In the genomic region with DNA sequence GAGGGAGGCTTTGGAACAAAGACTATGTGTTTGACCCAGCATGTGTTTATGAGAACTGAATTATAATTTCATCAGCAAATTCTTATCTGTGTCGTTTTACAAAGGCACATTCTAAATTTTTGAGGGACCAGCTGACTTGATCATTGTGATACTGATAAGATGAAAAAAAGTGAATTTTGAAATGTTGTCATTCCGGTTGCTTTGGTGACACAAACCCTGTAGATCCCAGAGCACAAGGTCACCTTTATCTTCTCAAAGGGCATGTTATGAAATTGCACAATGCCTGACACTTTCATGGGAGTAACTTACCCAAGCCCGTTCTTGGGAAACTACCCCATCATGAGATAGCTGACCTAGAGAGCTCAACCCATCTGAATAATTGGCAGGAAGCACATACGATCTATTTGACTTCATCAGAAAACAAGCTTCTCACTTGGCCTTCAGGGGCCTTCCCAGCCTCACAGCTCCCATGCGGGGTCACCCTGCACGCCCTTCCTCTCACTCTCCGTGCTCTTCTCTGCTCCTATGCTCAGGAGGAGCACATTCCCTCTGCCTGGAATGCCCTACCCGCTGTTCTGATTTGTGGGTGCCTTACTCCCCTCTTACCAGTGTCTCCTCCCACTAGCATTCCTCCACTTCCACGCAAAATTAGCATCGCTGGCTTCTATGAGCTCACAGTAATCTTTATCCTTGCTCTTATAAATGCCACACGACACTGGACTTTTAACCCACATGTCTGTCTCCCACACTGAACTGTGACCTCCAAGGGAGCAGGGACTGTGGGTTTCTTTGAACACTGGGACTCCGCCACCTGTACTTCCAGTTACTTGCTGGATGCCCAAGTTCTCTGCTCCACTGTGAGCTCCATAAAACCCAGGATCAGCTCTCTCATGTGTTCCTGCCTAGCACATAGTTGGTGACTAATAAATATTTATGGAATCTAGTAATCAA, we compare ENCODE assay signal across 1 cellular context.
A peak's percentile ranks its signal among the peaks of the same experiment; 100 is the strongest.
TF ChIP-seq lines count a peak whose summit lies in the region.

No MANE protein-coding gene starts in this region.

TF ChIP-seq in HepG2, 621 proteins besides CTCF, POLR2A, EP300 and RAD21 (continued from another document and continues in another):
- TF ChIP-seq ZFP36L1 (CRISPR knock-in tag; IDR thresholded peaks at IDR 0.05) (no peak; the same call in 1 of the 2 replicates), ONECUT2 (CRISPR knock-in tag; IDR thresholded peaks at IDR 0.05) (peak; percentile 73), ZKSCAN5 (CRISPR knock-in tag; IDR thresholded peaks at IDR 0.05) (no peak), HOXA7 (CRISPR knock-in tag; IDR thresholded peaks at IDR 0.05) (no peak), ZSCAN22 (CRISPR knock-in tag; IDR thresholded peaks at IDR 0.05) (0 out of 2 replicates have a peak, but pooled peaks have one; percentile 26), ATRX (CRISPR knock-in tag; IDR thresholded peaks at IDR 0.05; ENCODE audit: borderline replicate concordance) (no peak), ZNF367 (CRISPR knock-in tag; IDR thresholded peaks at IDR 0.05; ENCODE audit: borderline replicate concordance) (0 out of 2 replicates have a peak, but pooled peaks have one; percentile 56), TBL1XR1 (IDR thresholded peaks at IDR 0.05; ENCODE audit: borderline replicate concordance, low read length, partially characterized antibody) (peak; percentile 96), YEATS4 (CRISPR knock-in tag; IDR thresholded peaks at IDR 0.05; ENCODE audit: borderline replicate concordance) (peak; percentile 93), MAFG (CRISPR knock-in tag; IDR thresholded peaks at IDR 0.05) (no peak), GTF3A (CRISPR knock-in tag; conservative IDR thresholded peaks at IDR 0.05) (no peak), ZFP41 (CRISPR knock-in tag; IDR thresholded peaks at IDR 0.05; ENCODE audit: borderline replicate concordance) (no peak), ZNF296 (CRISPR knock-in tag; conservative IDR thresholded peaks at IDR 0.05) (no peak), NFE2 (CRISPR knock-in tag; IDR thresholded peaks at IDR 0.05) (no peak), IRF2 (CRISPR knock-in tag; IDR thresholded peaks at IDR 0.05) (peak; percentile 98), SIX1 (CRISPR knock-in tag; IDR thresholded peaks at IDR 0.05; ENCODE audit: borderline replicate concordance) (peak; percentile 94), FOXK2 (IDR thresholded peaks at IDR 0.05) (no peak), KLF11 (CRISPR knock-in tag; IDR thresholded peaks at IDR 0.05) (peak; percentile 80; the same call in 1 of the 2 replicates), ZBTB14 (CRISPR knock-in tag; IDR thresholded peaks at IDR 0.05) (no peak), PHF8 (CRISPR knock-in tag; IDR thresholded peaks at IDR 0.05) (peak; percentile 44), STAT6 (CRISPR knock-in tag; IDR thresholded peaks at IDR 0.05; ENCODE audit: borderline replicate concordance) (peak; percentile 26), HOMEZ (CRISPR knock-in tag; IDR thresholded peaks at IDR 0.05; ENCODE audit: low read depth) (peak; percentile 98), ZMAT5 (CRISPR knock-in tag; IDR thresholded peaks at IDR 0.05; ENCODE audit: borderline replicate concordance, low read depth) (no peak), ZNF549 (CRISPR knock-in tag; IDR thresholded peaks at IDR 0.05) (no peak), ZNF17 (CRISPR knock-in tag; IDR thresholded peaks at IDR 0.05) (no peak), ZNF775 (CRISPR knock-in tag; IDR thresholded peaks at IDR 0.05; ENCODE audit: borderline replicate concordance) (no peak), SRF (IDR thresholded peaks at IDR 0.05; ENCODE audit: low read depth, low read length) (no peak), CHCHD3 (CRISPR knock-in tag; IDR thresholded peaks at IDR 0.05) (0 out of 2 replicates have a peak, but pooled peaks have one; percentile 30), ZBTB7B (CRISPR knock-in tag; IDR thresholded peaks at IDR 0.05) (no peak; the same call in none of the 2 replicates), ZBTB38 (CRISPR knock-in tag; IDR thresholded peaks at IDR 0.05) (peak; percentile 94)
- TF ChIP-seq, protein P1, sequence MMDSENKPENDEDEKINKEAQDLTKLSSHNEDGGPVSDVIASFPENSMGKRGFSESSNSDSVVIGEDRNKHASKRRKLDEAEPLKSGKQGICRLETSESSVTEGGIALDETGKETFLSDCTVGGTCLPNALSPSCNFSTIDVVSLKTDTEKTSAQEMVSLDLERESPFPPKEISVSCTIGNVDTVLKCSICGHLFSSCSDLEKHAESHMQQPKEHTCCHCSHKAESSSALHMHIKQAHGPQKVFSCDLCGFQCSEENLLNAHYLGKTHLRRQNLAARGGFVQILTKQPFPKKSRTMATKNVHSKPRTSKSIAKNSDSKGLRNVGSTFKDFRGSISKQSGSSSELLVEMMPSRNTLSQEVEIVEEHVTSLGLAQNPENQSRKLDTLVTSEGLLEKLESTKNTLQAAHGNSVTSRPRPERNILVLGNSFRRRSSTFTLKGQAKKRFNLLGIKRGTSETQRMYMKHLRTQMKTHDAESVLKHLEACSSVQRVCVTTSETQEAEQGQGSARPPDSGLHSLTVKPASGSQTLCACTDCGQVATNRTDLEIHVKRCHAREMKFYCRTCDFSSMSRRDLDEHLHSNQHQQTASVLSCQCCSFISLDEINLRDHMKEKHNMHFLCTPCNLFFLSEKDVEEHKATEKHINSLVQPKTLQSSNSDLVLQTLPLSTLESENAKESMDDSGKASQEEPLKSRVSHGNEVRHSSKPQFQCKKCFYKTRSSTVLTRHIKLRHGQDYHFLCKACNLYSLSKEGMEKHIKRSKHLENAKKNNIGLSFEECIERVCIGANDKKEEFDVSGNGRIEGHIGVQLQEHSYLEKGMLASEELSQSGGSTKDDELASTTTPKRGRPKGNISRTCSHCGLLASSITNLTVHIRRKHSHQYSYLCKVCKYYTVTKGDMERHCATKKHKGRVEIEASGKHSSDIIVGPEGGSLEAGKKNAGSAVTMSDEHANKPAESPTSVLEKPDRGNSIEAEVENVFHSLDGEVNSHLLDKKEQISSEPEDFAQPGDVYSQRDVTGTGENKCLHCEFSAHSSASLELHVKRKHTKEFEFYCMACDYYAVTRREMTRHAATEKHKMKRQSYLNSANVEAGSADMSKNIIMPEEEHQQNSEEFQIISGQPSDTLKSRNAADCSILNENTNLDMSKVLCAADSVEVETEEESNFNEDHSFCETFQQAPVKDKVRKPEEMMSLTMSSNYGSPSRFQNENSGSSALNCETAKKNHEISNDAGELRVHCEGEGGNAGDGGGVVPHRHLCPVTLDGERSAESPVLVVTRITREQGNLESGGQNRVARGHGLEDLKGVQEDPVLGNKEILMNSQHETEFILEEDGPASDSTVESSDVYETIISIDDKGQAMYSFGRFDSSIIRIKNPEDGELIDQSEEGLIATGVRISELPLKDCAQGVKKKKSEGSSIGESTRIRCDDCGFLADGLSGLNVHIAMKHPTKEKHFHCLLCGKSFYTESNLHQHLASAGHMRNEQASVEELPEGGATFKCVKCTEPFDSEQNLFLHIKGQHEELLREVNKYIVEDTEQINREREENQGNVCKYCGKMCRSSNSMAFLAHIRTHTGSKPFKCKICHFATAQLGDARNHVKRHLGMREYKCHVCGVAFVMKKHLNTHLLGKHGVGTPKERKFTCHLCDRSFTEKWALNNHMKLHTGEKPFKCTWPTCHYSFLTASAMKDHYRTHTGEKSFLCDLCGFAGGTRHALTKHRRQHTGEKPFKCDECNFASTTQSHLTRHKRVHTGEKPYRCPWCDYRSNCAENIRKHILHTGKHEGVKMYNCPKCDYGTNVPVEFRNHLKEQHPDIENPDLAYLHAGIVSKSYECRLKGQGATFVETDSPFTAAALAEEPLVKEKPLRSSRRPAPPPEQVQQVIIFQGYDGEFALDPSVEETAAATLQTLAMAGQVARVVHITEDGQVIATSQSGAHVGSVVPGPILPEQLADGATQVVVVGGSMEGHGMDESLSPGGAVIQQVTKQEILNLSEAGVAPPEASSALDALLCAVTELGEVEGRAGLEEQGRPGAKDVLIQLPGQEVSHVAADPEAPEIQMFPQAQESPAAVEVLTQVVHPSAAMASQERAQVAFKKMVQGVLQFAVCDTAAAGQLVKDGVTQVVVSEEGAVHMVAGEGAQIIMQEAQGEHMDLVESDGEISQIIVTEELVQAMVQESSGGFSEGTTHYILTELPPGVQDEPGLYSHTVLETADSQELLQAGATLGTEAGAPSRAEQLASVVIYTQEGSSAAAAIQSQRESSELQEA (CRISPR knock-in tag; IDR thresholded peaks at IDR 0.05; ENCODE audit: not compliant biosample characterization) = no peak
- TF ChIP-seq, protein P2, sequence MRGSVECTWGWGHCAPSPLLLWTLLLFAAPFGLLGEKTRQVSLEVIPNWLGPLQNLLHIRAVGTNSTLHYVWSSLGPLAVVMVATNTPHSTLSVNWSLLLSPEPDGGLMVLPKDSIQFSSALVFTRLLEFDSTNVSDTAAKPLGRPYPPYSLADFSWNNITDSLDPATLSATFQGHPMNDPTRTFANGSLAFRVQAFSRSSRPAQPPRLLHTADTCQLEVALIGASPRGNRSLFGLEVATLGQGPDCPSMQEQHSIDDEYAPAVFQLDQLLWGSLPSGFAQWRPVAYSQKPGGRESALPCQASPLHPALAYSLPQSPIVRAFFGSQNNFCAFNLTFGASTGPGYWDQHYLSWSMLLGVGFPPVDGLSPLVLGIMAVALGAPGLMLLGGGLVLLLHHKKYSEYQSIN (CRISPR knock-in tag; IDR thresholded peaks at IDR 0.05; ENCODE audit: borderline replicate concordance) = no peak
- TF ChIP-seq, protein P3, sequence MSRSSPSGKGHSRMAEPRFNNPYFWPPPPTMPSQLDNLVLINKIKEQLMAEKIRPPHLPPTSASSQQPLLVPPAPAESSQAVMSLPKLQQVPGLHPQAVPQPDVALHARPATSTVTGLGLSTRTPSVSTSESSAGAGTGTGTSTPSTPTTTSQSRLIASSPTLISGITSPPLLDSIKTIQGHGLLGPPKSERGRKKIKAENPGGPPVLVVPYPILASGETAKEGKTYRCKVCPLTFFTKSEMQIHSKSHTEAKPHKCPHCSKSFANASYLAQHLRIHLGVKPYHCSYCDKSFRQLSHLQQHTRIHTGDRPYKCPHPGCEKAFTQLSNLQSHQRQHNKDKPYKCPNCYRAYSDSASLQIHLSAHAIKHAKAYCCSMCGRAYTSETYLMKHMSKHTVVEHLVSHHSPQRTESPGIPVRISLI (CRISPR knock-in tag; IDR thresholded peaks at IDR 0.05; ENCODE audit: borderline replicate concordance) = peak; percentile 97
- TF ChIP-seq, protein P4, sequence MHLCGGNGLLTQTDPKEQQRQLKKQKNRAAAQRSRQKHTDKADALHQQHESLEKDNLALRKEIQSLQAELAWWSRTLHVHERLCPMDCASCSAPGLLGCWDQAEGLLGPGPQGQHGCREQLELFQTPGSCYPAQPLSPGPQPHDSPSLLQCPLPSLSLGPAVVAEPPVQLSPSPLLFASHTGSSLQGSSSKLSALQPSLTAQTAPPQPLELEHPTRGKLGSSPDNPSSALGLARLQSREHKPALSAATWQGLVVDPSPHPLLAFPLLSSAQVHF (CRISPR knock-in tag; IDR thresholded peaks at IDR 0.05) = no peak
- TF ChIP-seq, protein P5, sequence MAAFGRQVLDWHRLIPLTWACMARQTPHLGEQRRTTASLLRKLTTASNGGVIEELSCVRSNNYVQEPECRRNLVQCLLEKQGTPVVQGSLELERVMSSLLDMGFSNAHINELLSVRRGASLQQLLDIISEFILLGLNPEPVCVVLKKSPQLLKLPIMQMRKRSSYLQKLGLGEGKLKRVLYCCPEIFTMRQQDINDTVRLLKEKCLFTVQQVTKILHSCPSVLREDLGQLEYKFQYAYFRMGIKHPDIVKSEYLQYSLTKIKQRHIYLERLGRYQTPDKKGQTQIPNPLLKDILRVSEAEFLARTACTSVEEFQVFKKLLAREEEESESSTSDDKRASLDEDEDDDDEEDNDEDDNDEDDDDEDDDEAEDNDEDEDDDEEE (CRISPR knock-in tag; IDR thresholded peaks at IDR 0.05) = no peak
- TF ChIP-seq, protein P6, sequence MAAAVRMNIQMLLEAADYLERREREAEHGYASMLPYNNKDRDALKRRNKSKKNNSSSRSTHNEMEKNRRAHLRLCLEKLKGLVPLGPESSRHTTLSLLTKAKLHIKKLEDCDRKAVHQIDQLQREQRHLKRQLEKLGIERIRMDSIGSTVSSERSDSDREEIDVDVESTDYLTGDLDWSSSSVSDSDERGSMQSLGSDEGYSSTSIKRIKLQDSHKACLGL (CRISPR knock-in tag; IDR thresholded peaks at IDR 0.05) = no peak
